9 cellular contexts compared by ENCODE assay signal in the genomic region with DNA sequence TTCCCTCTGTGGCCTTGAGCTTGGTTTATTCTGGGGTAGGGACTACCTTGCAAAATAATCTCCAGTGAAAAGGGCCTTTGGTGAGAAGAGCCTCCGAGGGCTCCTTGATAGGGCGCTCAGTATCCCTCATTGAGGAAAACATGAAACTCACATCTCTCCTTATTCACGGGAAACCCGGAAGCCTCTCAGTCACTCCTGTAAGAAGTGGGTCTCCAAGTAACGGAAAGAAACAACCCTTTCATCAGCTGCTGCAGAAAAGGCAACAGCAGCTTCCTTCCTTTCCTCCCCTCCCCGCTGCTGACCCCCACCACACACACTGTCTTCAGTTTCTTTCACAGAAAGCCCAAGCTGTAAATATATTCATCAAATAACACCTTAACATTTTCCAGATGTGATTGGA.
A peak's percentile ranks its signal among the peaks of the same experiment; 100 is the strongest.
DNase-seq lines count a peak whose midpoint lies in the region; ATAC-seq and TF ChIP-seq lines count a peak whose summit lies in the region.
"Had no signal": no experiment of that assay in that cellular context is flagged by ENCODE, and none has a peak within 500 bp of the region (broad histone marks: within the 10 kb centered on the region; RNA-seq: fewer than 3 reads in every experiment).

No MANE protein-coding gene starts in this region.

- peak overlapping the region; percentile 29 for H3K4me3 Mint-ChIP-seq in activated T-cell treated with anti-CD3 and anti-CD28 coated beads, Interleukin-2, amount 50 U/mL, for 4 hours

- H3K36me3 ChIP-seq in ascending aorta (no peaks in the 10 kb centered on the region), lung (ENCODE audit: control insufficient read depth in 2 of 2, insufficient read depth in 2 of 2, low read length in 2 of 2) (no peaks in the 10 kb centered on the region), thymus (ENCODE audit: control insufficient read depth, insufficient read depth) (peaks cover 3% of the 10 kb centered on the region)

- H3K27me3 ChIP-seq in ascending aorta (no peaks in the 10 kb centered on the region), lung (ENCODE audit: control insufficient read depth, insufficient read depth) (no peaks in the 10 kb centered on the region), thymus (ENCODE audit: control insufficient read depth, insufficient read depth) (no peaks in the 10 kb centered on the region)

- 19 to 30% methylated on average over 6 of the region's 6 CpGs for WGBS in lung, 2 donors
- WGBS in thymus, result 6% methylated on average over 6 of the region's 6 CpGs

- no peak for DNase-seq in activated T-cell treated with anti-CD3 and anti-CD28 coated beads, Interleukin-2, amount 50 U/mL, for 4 hours
- no peak for DNase-seq in activated T-cell treated with anti-CD3 and anti-CD28 coated beads, Interleukin-2, amount 50 U/mL, for 1 hour
- DNase-seq in ascending aorta (ENCODE audit: low spot score in 2 of 2), result no peak
- DNase-seq in lung (ENCODE audit: low spot score), result no peak
- no peak for DNase-seq in stimulated activated CD4-positive, alpha-beta T cell treated with anti-CD3 and anti-CD28 coated beads, Interleukin-2, amount 100 ng/mL, for 48 hours
- no peak for DNase-seq in activated CD4-positive, CD25-positive, alpha-beta regulatory T cell treated with anti-CD3 and anti-CD28 coated beads, Interleukin-2, amount 50 U/mL, for 72 hours
- DNase-seq: NCI-H1417 had no signal

- peaks cover 4% of the 10 kb centered on the region for H3K36me3 Mint-ChIP-seq in activated T-cell treated with anti-CD3 and anti-CD28 coated beads, Interleukin-2, amount 50 U/mL, for 4 hours (ENCODE audit: insufficient read depth)

- H3K27me3 Mint-ChIP-seq in activated T-cell treated with anti-CD3 and anti-CD28 coated beads, Interleukin-2, amount 50 U/mL, for 4 hours (ENCODE audit: low read depth), result no peaks in the 10 kb centered on the region

- no peak for ATAC-seq in activated T-cell treated with anti-CD3 and anti-CD28 coated beads, Interleukin-2, amount 50 U/mL, for 4 hours
- ATAC-seq in lung (ENCODE audit: insufficient read depth, low FRiP score), result no peak
- ATAC-seq in GM19467 (IDR thresholded peaks at IDR 0.05; ENCODE audit: unreplicated experiment), result no peak

- peaks cover 24 to 66% of the 10 kb centered on the region in 2 donors for H3K4me1 ChIP-seq in ascending aorta
- H3K4me1 ChIP-seq in lung (ENCODE audit: control insufficient read depth in 2 of 2, insufficient read depth in 2 of 2, low read length in 2 of 2), result peaks cover 21 to 76% of the 10 kb centered on the region in 2 donors
- peaks cover 64% of the 10 kb centered on the region for H3K4me1 ChIP-seq in thymus (ENCODE audit: control insufficient read depth, insufficient read depth, low read length)

- no peaks in the 10 kb centered on the region for H3K9me3 ChIP-seq in ascending aorta
- no peaks in the 10 kb centered on the region for H3K9me3 ChIP-seq in lung (ENCODE audit: control insufficient read depth in 2 of 2, insufficient read depth in 1 of 2, low read length in 1 of 2)
- no peaks in the 10 kb centered on the region for H3K9me3 ChIP-seq in thymus (ENCODE audit: control insufficient read depth)

- H3K27ac ChIP-seq in ascending aorta, result peak overlapping the region; percentile 91 to 92
- peak overlapping the region; percentile 85 to 88 for H3K27ac ChIP-seq in lung (ENCODE audit: low read depth in 1 of 2, low read length in 1 of 2)
- peak overlapping the region; percentile 96 for H3K27ac ChIP-seq in thymus (ENCODE audit: low read depth)

- no peaks in the 10 kb centered on the region for H3K9me3 Mint-ChIP-seq in activated T-cell treated with anti-CD3 and anti-CD28 coated beads, Interleukin-2, amount 50 U/mL, for 4 hours

- H3K4me1 Mint-ChIP-seq in activated T-cell treated with anti-CD3 and anti-CD28 coated beads, Interleukin-2, amount 50 U/mL, for 4 hours (ENCODE audit: low read depth), result peaks cover 35% of the 10 kb centered on the region

- peak overlapping the region; percentile 46 to 63 for H3K4me3 ChIP-seq in ascending aorta
- no peak overlapping the region for H3K4me3 ChIP-seq in lung
- peak overlapping the region; percentile 53 for H3K4me3 ChIP-seq in thymus (ENCODE audit: low read length)

- TF ChIP-seq CTCF in ascending aorta (IDR thresholded peaks at IDR 0.05) (no peak), lung (IDR thresholded peaks at IDR 0.05; ENCODE audit: control extremely low read depth, extremely low read depth) (no peak)

- intact Hi-C loops in ascending aorta (cut with DNase I), result loop anchor here (1.0 to 10.0 kb wide), 3 partner anchors 15 to 422 kb away; no protein-coding TSS in a partner anchor
